ENCODE assay signal across 16 cellular contexts in genomic region chr11:64713781-64714363, GRCh38. TPM values are rescaled to one million over a fixed set of nuclear protein-coding genes. Genes with fewer than 3 reads are reported as not detected.
DNase-seq lines count a peak whose midpoint lies in the region; ATAC-seq lines count a peak whose summit lies in the region.
"Had no signal": no experiment of that assay in that cellular context is flagged by ENCODE, and none has a peak within 500 bp of the region (broad histone marks: within the 10 kb centered on the region; RNA-seq: fewer than 3 reads in every experiment).

No MANE protein-coding gene starts in this region.

- peak; percentile 54 for DNase-seq in activated CD8-positive, alpha-beta memory T cell treated with anti-CD3 and anti-CD28 coated beads for 24 hours
- DNase-seq in activated CD8-positive, alpha-beta memory T cell treated with anti-CD3 and anti-CD28 coated beads, Interleukin-2, amount 10 ng/mL, durations not matched to agents 7 days and 5 days, result no peak
- no peak for DNase-seq in T-helper 17 cell
- no peak for DNase-seq in stimulated activated effector memory CD8-positive, alpha-beta T cell treated with anti-CD3 and anti-CD28 coated beads, Interleukin-12 subunit alpha, Interleukin-12 subunit beta, amount 100 ng/mL, for 72 hours (ENCODE audit: low spot score in 2 of 2)
- no peak for DNase-seq in dedifferentiated amniotic fluid mesenchymal stem cell (ENCODE audit: extremely low spot score)
- no peak for DNase-seq in NCI-H2171 (lab: John Stamatoyannopoulos, UW)
- DNase-seq: activated CD8-positive, alpha-beta memory T cell treated with anti-CD3 and anti-CD28 coated beads, Interleukin-2, amount 50 U/mL, for 4 hours; anterior cingulate cortex; EL; NCI-H1436; SHP77 treated with DMSO at 0.1 percent for 48 hours had no signal

- H3K4me1 ChIP-seq in iPS-20b (ENCODE audit: insufficient read depth, low read length), result peaks cover 10% of the 10 kb centered on the region; the same call in 1 of the 2 replicates
- H3K4me1 ChIP-seq: pancreas had no signal

- no peak overlapping the region for H3K27ac Mint-ChIP-seq in activated CD8-positive, alpha-beta memory T cell treated with anti-CD3 and anti-CD28 coated beads, Interleukin-2, amount 10 ng/mL, durations not matched to agents 7 days and 5 days
- no peak overlapping the region for H3K27ac Mint-ChIP-seq in T-helper 17 cell
- H3K27ac Mint-ChIP-seq in stimulated activated effector memory CD8-positive, alpha-beta T cell treated with anti-CD3 and anti-CD28 coated beads, Interleukin-12 subunit alpha, Interleukin-12 subunit beta, amount 100 ng/mL, for 72 hours, result no peak overlapping the region

- peak overlapping the region; percentile 31; the same call in 1 of the 2 replicates for H3K4me3 ChIP-seq in iPS-20b (ENCODE audit: low read length)
- H3K4me3 ChIP-seq: pancreas had no signal

- H3K4me3 Mint-ChIP-seq in activated CD8-positive, alpha-beta memory T cell treated with anti-CD3 and anti-CD28 coated beads, Interleukin-2, amount 10 ng/mL, durations not matched to agents 7 days and 5 days, result no peak overlapping the region
- H3K4me3 Mint-ChIP-seq in T-helper 17 cell, result peak overlapping the region; percentile 77
- H3K4me3 Mint-ChIP-seq in stimulated activated effector memory CD8-positive, alpha-beta T cell treated with anti-CD3 and anti-CD28 coated beads, Interleukin-12 subunit alpha, Interleukin-12 subunit beta, amount 100 ng/mL, for 72 hours, result peak overlapping the region; percentile 20

- peaks cover 87% of the 10 kb centered on the region for H3K27me3 ChIP-seq in iPS-20b (ENCODE audit: insufficient read depth, low read length)

- H3K36me3 ChIP-seq in iPS-20b (ENCODE audit: insufficient read depth, low read depth, low read length), result no peaks in the 10 kb centered on the region
- H3K36me3 ChIP-seq: gastroesophageal sphincter, pancreas had no signal

- no peak overlapping the region for H3K9ac ChIP-seq in iPS-20b (ENCODE audit: low read depth, low read length)

- no peak for ATAC-seq in activated CD8-positive, alpha-beta memory T cell treated with anti-CD3 and anti-CD28 coated beads, Interleukin-2, amount 10 ng/mL, durations not matched to agents 7 days and 5 days
- no peak for ATAC-seq in T-helper 17 cell
- ATAC-seq in stimulated activated effector memory CD8-positive, alpha-beta T cell treated with anti-CD3 and anti-CD28 coated beads, Interleukin-12 subunit alpha, Interleukin-12 subunit beta, amount 100 ng/mL, for 72 hours, result no peak
- no peak for ATAC-seq in HG02852 (IDR thresholded peaks at IDR 0.05; ENCODE audit: unreplicated experiment)
- ATAC-seq: HCT116 had no signal

- no peaks in the 10 kb centered on the region for H3K9me3 ChIP-seq in T-helper 17 cell (ENCODE audit: control insufficient read depth, low read length, poor library complexity, severe bottlenecking)
- no peaks in the 10 kb centered on the region for H3K9me3 ChIP-seq in iPS-20b (ENCODE audit: insufficient read depth, low read depth, low read length)
- H3K9me3 ChIP-seq: gastroesophageal sphincter, pancreas had no signal

- CTCF ChIA-PET in activated CD8-positive, alpha-beta memory T cell treated with anti-CD3 and anti-CD28 coated beads, Interleukin-2, amount 10 ng/mL, durations not matched to agents 7 days and 5 days (lab: Charles Lee), result no interaction called here

- no peak overlapping the region for H3K27ac ChIP-seq in iPS-20b (ENCODE audit: low read length)
- H3K27ac ChIP-seq: gastroesophageal sphincter, pancreas had no signal

- no peaks in the 10 kb centered on the region for H3K36me3 Mint-ChIP-seq in activated CD8-positive, alpha-beta memory T cell treated with anti-CD3 and anti-CD28 coated beads, Interleukin-2, amount 10 ng/mL, durations not matched to agents 7 days and 5 days
- peaks cover 13% of the 10 kb centered on the region for H3K36me3 Mint-ChIP-seq in T-helper 17 cell (ENCODE audit: low read depth)
- no peaks in the 10 kb centered on the region for H3K36me3 Mint-ChIP-seq in stimulated activated effector memory CD8-positive, alpha-beta T cell treated with anti-CD3 and anti-CD28 coated beads, Interleukin-12 subunit alpha, Interleukin-12 subunit beta, amount 100 ng/mL, for 72 hours

- peaks cover 12% of the 10 kb centered on the region for H3K4me1 Mint-ChIP-seq in activated CD8-positive, alpha-beta memory T cell treated with anti-CD3 and anti-CD28 coated beads, Interleukin-2, amount 10 ng/mL, durations not matched to agents 7 days and 5 days
- H3K4me1 Mint-ChIP-seq in T-helper 17 cell, result peaks cover 21% of the 10 kb centered on the region
- peaks cover 26% of the 10 kb centered on the region for H3K4me1 Mint-ChIP-seq in stimulated activated effector memory CD8-positive, alpha-beta T cell treated with anti-CD3 and anti-CD28 coated beads, Interleukin-12 subunit alpha, Interleukin-12 subunit beta, amount 100 ng/mL, for 72 hours

- H3K27me3 Mint-ChIP-seq in activated CD8-positive, alpha-beta memory T cell treated with anti-CD3 and anti-CD28 coated beads, Interleukin-2, amount 10 ng/mL, durations not matched to agents 7 days and 5 days, result peaks cover 81% of the 10 kb centered on the region
- H3K27me3 Mint-ChIP-seq in T-helper 17 cell, result peaks cover 84% of the 10 kb centered on the region

- no peaks in the 10 kb centered on the region for H3K9me3 Mint-ChIP-seq in activated CD8-positive, alpha-beta memory T cell treated with anti-CD3 and anti-CD28 coated beads, Interleukin-2, amount 10 ng/mL, durations not matched to agents 7 days and 5 days (ENCODE audit: low read depth)
- H3K9me3 Mint-ChIP-seq in stimulated activated effector memory CD8-positive, alpha-beta T cell treated with anti-CD3 and anti-CD28 coated beads, Interleukin-12 subunit alpha, Interleukin-12 subunit beta, amount 100 ng/mL, for 72 hours, result no peaks in the 10 kb centered on the region

RNA-seq across cellular contexts. Expression of gene NRXN2, which starts 9.1 kb away (rescaled TPM):
- under 1 TPM; 0.23 to 0.40 TPM for total RNA-seq in activated CD8-positive, alpha-beta memory T cell treated with anti-CD3 and anti-CD28 coated beads, Interleukin-2, amount 10 ng/mL, durations not matched to agents 7 days and 5 days
- under 1 TPM; 0.21 to 0.32 TPM for total RNA-seq in T-helper 17 cell

RNA-seq across cellular contexts. Expression of gene RASGRP2, which starts 30.1 kb away (rescaled TPM):
- 100 to 1,000 TPM in 1 of 2 experiments, 10 to 100 TPM in 1; 77.3 to 123 TPM for total RNA-seq in activated CD8-positive, alpha-beta memory T cell treated with anti-CD3 and anti-CD28 coated beads, Interleukin-2, amount 10 ng/mL, durations not matched to agents 7 days and 5 days
- total RNA-seq in T-helper 17 cell, result 100 to 1,000 TPM; 464 to 502 TPM

RNA-seq across cellular contexts. Expression of gene PYGM, which starts 45.9 kb away (rescaled TPM):
- total RNA-seq in activated CD8-positive, alpha-beta memory T cell treated with anti-CD3 and anti-CD28 coated beads, Interleukin-2, amount 10 ng/mL, durations not matched to agents 7 days and 5 days, result 1 to 10 TPM; 2.0 to 3.2 TPM
- total RNA-seq in T-helper 17 cell, result 10 to 100 TPM; 11.8 to 27.1 TPM
